In the genomic region with DNA sequence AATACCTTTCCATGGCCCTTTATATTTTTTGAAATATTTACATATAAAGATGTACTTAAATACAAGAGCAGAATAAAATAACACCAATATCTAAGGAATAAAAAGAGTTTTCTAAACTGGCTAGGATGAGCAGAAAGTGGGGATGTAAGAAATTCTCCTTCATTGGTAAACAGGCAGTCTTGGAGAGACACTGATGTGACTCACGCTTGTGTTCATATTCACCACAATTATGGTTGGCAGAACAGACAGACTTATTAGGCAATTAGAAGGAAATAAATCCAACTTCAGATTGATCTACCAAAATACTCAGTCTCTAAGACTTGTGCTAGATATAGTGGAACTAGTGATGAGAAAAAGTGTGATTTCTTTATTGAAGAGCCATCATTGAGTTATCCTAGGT, we compare ENCODE assay signal across 23 cellular contexts.
DNase-seq lines count a peak whose midpoint lies in the region; ATAC-seq, FAIRE-seq and TF ChIP-seq lines count a peak whose summit lies in the region.
"Had no signal": no experiment of that assay in that cellular context is flagged by ENCODE, and none has a peak within 500 bp of the region (broad histone marks: within the 10 kb centered on the region; RNA-seq: fewer than 3 reads in every experiment).

No MANE protein-coding gene starts in this region.

- H3K27me3 ChIP-seq in right atrium auricular region (no peaks in the 10 kb centered on the region), mammary epithelial cell (ENCODE audit: insufficient read depth, low read length) (no peaks in the 10 kb centered on the region), gastroesophageal sphincter (no peaks in the 10 kb centered on the region), uterus (no peaks in the 10 kb centered on the region)
- H3K27me3 ChIP-seq: adrenal gland; BLaER1 treated with 17β-estradiol and CSF1 and Interleukin-3, amounts not matched to agents 10 nM and 100 nM; dorsolateral prefrontal cortex; stomach had no signal

- 93% methylated on average over 1 of the region's 1 CpG for WGBS in mammary epithelial cell (ENCODE audit: low coverage, missing lambda C conversion rate)
- 54 to 71% methylated on average over 1 of the region's 1 CpG for WGBS in gastroesophageal sphincter (ENCODE audit: low coverage in 1 of 2), 2 donors

- H3K36me3 ChIP-seq in right atrium auricular region (no peaks in the 10 kb centered on the region), mammary epithelial cell (ENCODE audit: insufficient read depth, low read length) (no peaks in the 10 kb centered on the region), gastroesophageal sphincter (no peaks in the 10 kb centered on the region), uterus (no peaks in the 10 kb centered on the region)
- H3K36me3 ChIP-seq: adrenal gland; BLaER1 treated with 17β-estradiol and CSF1 and Interleukin-3, amounts not matched to agents 10 nM and 100 nM; stomach had no signal

- H3K4me1 ChIP-seq in right atrium auricular region, result no peaks in the 10 kb centered on the region
- no peaks in the 10 kb centered on the region for H3K4me1 ChIP-seq in mammary epithelial cell (ENCODE audit: insufficient read depth, low read length)
- peaks cover 0 to 7% (median 0%) of the 10 kb centered on the region in 3 donors for H3K4me1 ChIP-seq in gastroesophageal sphincter
- no peaks in the 10 kb centered on the region for H3K4me1 ChIP-seq in uterus

- H2AFZ ChIP-seq in mammary epithelial cell (ENCODE audit: low read depth, low read length), result no peak overlapping the region

- intact Hi-C loops in Right ventricle myocardium superior (cut with DNase I) (no loop called here), mammary epithelial cell (cut with micrococcal nuclease) (no loop called here), uterus (cut with DNase I; ENCODE audit: low total_unique reads) (no loop called here)

- peak; percentile 55 for ATAC-seq in Right ventricle myocardium superior (ENCODE audit: poor library complexity)
- peak; percentile 70 for ATAC-seq in gastroesophageal sphincter
- no peak for ATAC-seq in HG02798 (IDR thresholded peaks at IDR 0.05; ENCODE audit: poor library complexity, unreplicated experiment)

- no peak for FAIRE-seq in H54 (lab: Jason Lieb, UNC)
- FAIRE-seq: A204.1, GM18507 had no signal

- TF ChIP-seq CTCF in right atrium auricular region (IDR thresholded peaks at IDR 0.05) (no peak), mammary epithelial cell (conservative IDR thresholded peaks at IDR 0.05 in 1 of 2, IDR thresholded peaks at IDR 0.05 in 1 of 2; ENCODE audit: extremely low read depth in 1 of 2, insufficient read depth in 1 of 2, low read depth in 1 of 2, low read length in 2 of 2) (no peak), gastroesophageal sphincter (IDR thresholded peaks at IDR 0.05) (no peak), uterus (IDR thresholded peaks at IDR 0.05) (no peak)

- in situ Hi-C loops in mammary epithelial cell (cut with MboI; ENCODE audit: low sequenced_read_pairs in 2 of 2), result no loop called here

- H3K27ac ChIP-seq in right atrium auricular region (peak overlapping the region in 1 of 2 donors; percentile 63), mammary epithelial cell (ENCODE audit: insufficient read depth, low read depth, low read length) (no peak overlapping the region), gastroesophageal sphincter (no peak overlapping the region), uterus (no peak overlapping the region)
- H3K27ac ChIP-seq: adrenal gland; BLaER1 treated with 17β-estradiol and CSF1 and Interleukin-3, amounts not matched to agents 10 nM and 100 nM; dorsolateral prefrontal cortex; stomach had no signal

- BruUV-seq in mammary epithelial cell (replicated peaks; lab: Mats Ljungman, UMichigan), result no TSS peak

- TF ChIP-seq POLR2A in gastroesophageal sphincter (IDR thresholded peaks at IDR 0.05) (no peak), H54 (IDR thresholded peaks at IDR 0.05; ENCODE audit: low read depth, low read length) (no peak), uterus (IDR thresholded peaks at IDR 0.05) (no peak)

- no peaks in the 10 kb centered on the region for H4K20me1 ChIP-seq in mammary epithelial cell (ENCODE audit: insufficient read depth, low read length)
- H4K20me1 ChIP-seq: BLaER1 treated with 17β-estradiol and CSF1 and Interleukin-3, amounts not matched to agents 10 nM and 100 nM had no signal

- dilution Hi-C loops in mammary epithelial cell (cut with HindIII; ENCODE audit: low sequenced_read_pairs), result no loop called here

- H3K9ac ChIP-seq in mammary epithelial cell (ENCODE audit: insufficient read depth, low read length), result no peak overlapping the region
- H3K9ac ChIP-seq: BLaER1 treated with 17β-estradiol and CSF1 and Interleukin-3, amounts not matched to agents 10 nM and 100 nM had no signal

- no peaks in the 10 kb centered on the region for H3K79me2 ChIP-seq in mammary epithelial cell (ENCODE audit: insufficient read depth, low read length)

- CTCF ChIA-PET in mammary epithelial cell (lab: Charles Lee; ENCODE audit: low non-redundant PET), result interaction anchor here (0.5 kb wide), 1 partner anchor 1137 kb away, joined by 6 read pairs; no protein-coding TSS in a partner anchor

- no peak for DNase-seq in Right ventricle myocardium superior
- no peak for DNase-seq in right atrium auricular region (ENCODE audit: low spot score)
- peak; percentile 28 for DNase-seq in mammary epithelial cell
- peak; percentile 52 for DNase-seq in stromal cell of bone marrow (ENCODE audit: low read depth)
- no peak for DNase-seq in H54 (ENCODE audit: insufficient read length, low spot score)
- no peak for DNase-seq in uterus
- DNase-seq: activated CD4-positive, alpha-beta memory T cell treated with anti-CD3 and anti-CD28 coated beads, Interleukin-2, amount 10 ng/mL, durations not matched to agents 7 days and 5 days; activated effector memory CD4-positive, alpha-beta T cell treated with anti-CD3 and anti-CD28 coated beads, Interleukin-2, amount 50 U/mL, for 16 hours; adrenal gland; Calu3; central memory CD4-positive, alpha-beta T cell; dorsolateral prefrontal cortex; NCI-H1092; NCI-H187 treated with DMSO at 0.1 percent for 48 hours; NCI-H226; NCI-H774; SHP77; stomach had no signal

- H3K9me3 ChIP-seq in right atrium auricular region (no peaks in the 10 kb centered on the region), mammary epithelial cell (replicated peaks; ENCODE audit: insufficient read depth, low read length) (no peaks in the 10 kb centered on the region), gastroesophageal sphincter (no peaks in the 10 kb centered on the region), uterus (no peaks in the 10 kb centered on the region)
- H3K9me3 ChIP-seq: adrenal gland; BLaER1 treated with 17β-estradiol and CSF1 and Interleukin-3, amounts not matched to agents 10 nM and 100 nM; stomach had no signal

- no peak overlapping the region for H3K4me2 ChIP-seq in mammary epithelial cell (ENCODE audit: insufficient read depth, low read depth, low read length)
- H3K4me2 ChIP-seq: BLaER1 treated with 17β-estradiol and CSF1 and Interleukin-3, amounts not matched to agents 10 nM and 100 nM had no signal

- H3K4me3 ChIP-seq in right atrium auricular region, result no peak overlapping the region
- H3K4me3 ChIP-seq in mammary epithelial cell (replicated peaks in 1 of 3; ENCODE audit: insufficient read depth in 1 of 3, low read depth in 2 of 3, low read length in 3 of 3), result no peak overlapping the region
- no peak overlapping the region for H3K4me3 ChIP-seq in gastroesophageal sphincter
- no peak overlapping the region for H3K4me3 ChIP-seq in uterus
- H3K4me3 ChIP-seq: adrenal gland; BLaER1 treated with 17β-estradiol and CSF1 and Interleukin-3, amounts not matched to agents 10 nM and 100 nM; dorsolateral prefrontal cortex; stomach had no signal

- no peak for TF ChIP-seq EP300 in gastroesophageal sphincter (IDR thresholded peaks at IDR 0.05)

Comparison
In these comparisons a context has a peak if more than half of its experiments do, and no peak if none do; other contexts are left out.
1. DNase-seq: peak in mammary epithelial cell (single experiment) and stromal cell of bone marrow (single experiment); none in Right ventricle myocardium superior (single experiment), right atrium auricular region (single experiment), H54 (single experiment) and uterus (0 of 2).